8 cellular contexts compared by ENCODE assay signal in genomic region chr18:47150824-47151366, GRCh38. TPM values are rescaled to one million over a fixed set of nuclear protein-coding genes. Genes with fewer than 3 reads are reported as not detected.
DNase-seq lines count a peak whose midpoint lies in the region; ATAC-seq and TF ChIP-seq lines count a peak whose summit lies in the region.

No MANE protein-coding gene starts in this region.

- in situ Hi-C loops in brain microvascular endothelial cell (cut with HindIII; ENCODE audit: low pct_ligation_motif_present, low sequenced_read_pairs) = no loop called here

- peak; percentile 9 for ATAC-seq in GM21576 (IDR thresholded peaks at IDR 0.05; ENCODE audit: unreplicated experiment)
- ATAC-seq in left colon = peak; percentile 50

- H3K27me3 ChIP-seq in brain microvascular endothelial cell (replicated peaks) = no peaks in the 10 kb centered on the region

- H3K4me3 ChIP-seq in NB4 (ENCODE audit: low read depth, low read length) (peak overlapping the region; percentile 93), brain microvascular endothelial cell (ENCODE audit: low read depth, low read length) (peak overlapping the region; percentile 71)

- TF ChIP-seq POLR2A in NB4 (IDR thresholded peaks at IDR 0.05; ENCODE audit: extremely low read depth, insufficient read length) = no peak

- no peak for TF ChIP-seq CTCF in NB4 (IDR thresholded peaks at IDR 0.05; ENCODE audit: low read depth, low read length)
- no peak for TF ChIP-seq CTCF in brain microvascular endothelial cell (IDR thresholded peaks at IDR 0.05; ENCODE audit: low read depth, low read length, missing control alignments)

- intact Hi-C loops in left colon (cut with DNase I, micrococcal nuclease) = no loop called here

- peak overlapping the region; percentile 82 for H3K27ac ChIP-seq in brain microvascular endothelial cell
- H3K27ac ChIP-seq in substantia nigra (ENCODE audit: low read depth, low read length, poor library complexity, severe bottlenecking) = peak overlapping the region; percentile 80

- no peaks in the 10 kb centered on the region for H3K36me3 ChIP-seq in brain microvascular endothelial cell (replicated peaks)

- DNase-seq in D341Med (ENCODE audit: low spot score) (peak; percentile 60), NB4 (ENCODE audit: low read depth) (no peak), brain microvascular endothelial cell (peak; percentile 5), left colon (peak in 1 of 2 donors; percentile 38), substantia nigra (lab: John Stamatoyannopoulos, UW) (peak in 10 of 49 donors; percentile 0 to 36 (median 12)), cerebellum (ENCODE audit: low spot score) (no peak), HuH-7 (ENCODE audit: low spot score) (no peak)

RNA-seq across cellular contexts. Expression of gene HDHD2, which starts 0.6 kb away (rescaled TPM):
- 10 to 100 TPM; 34.5 to 40.1 TPM for total RNA-seq in left colon
- 37.6 TPM for total RNA-seq in cerebellum

RNA-seq across cellular contexts. Expression of gene IER3IP1, which starts 25.3 kb away (rescaled TPM):
- total RNA-seq in left colon (10 to 100 TPM; 10.4 to 11.0 TPM), cerebellum (20.2 TPM)

Comparison
In these comparisons a context has a peak if more than half of its experiments do, and no peak if none do; other contexts are left out.
1. DNase-seq: peak in D341Med (single experiment) and brain microvascular endothelial cell (single experiment); none in NB4 (single experiment), cerebellum (single experiment) and HuH-7 (single experiment).